ENCODE assay signal across 9 cellular contexts in the genomic region with DNA sequence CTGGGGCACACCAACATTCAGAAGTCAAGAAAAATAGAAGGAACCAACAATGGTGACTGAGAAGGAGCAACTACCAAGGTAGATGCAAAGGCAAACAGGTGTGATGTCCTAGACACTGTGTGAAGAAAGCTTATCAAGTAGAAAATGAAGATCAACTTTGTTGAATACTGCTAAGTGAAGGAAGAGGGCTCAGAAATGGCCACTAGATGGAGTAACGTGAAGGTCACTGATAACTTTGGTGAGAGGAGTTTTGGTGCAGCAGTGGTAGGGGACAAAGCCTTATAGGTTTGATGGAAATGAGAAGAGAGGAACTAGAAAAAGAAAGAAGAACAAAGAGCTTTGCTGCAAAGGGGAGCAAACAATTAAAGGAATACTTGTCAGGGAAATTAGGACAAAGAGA. TPM values are rescaled to one million over a fixed set of nuclear protein-coding genes. Genes with fewer than 3 reads are reported as not detected.
DNase-seq lines count a peak whose midpoint lies in the region; ATAC-seq and TF ChIP-seq lines count a peak whose summit lies in the region.
"Had no signal": no experiment of that assay in that cellular context is flagged by ENCODE, and none has a peak within 500 bp of the region (broad histone marks: within the 10 kb centered on the region; RNA-seq: fewer than 3 reads in every experiment).

No MANE protein-coding gene starts in this region.

- TF ChIP-seq CTCF in 22Rv1 (IDR thresholded peaks at IDR 0.05), result peak; percentile 45
- TF ChIP-seq CTCF in GM12865 (IDR thresholded peaks at IDR 0.05; ENCODE audit: insufficient read depth, low read depth, low read length, missing control alignments), result peak; percentile 47
- TF ChIP-seq CTCF in upper lobe of left lung (IDR thresholded peaks at IDR 0.05), result peak in 2 of 6 experiments; percentile 16 to 17

- no peaks in the 10 kb centered on the region for H3K9me3 ChIP-seq in upper lobe of left lung

- TF ChIP-seq POLR2A in erythroblast (IDR thresholded peaks at IDR 0.05; ENCODE audit: low read length), result no peak
- no peak for TF ChIP-seq POLR2A in upper lobe of left lung (IDR thresholded peaks at IDR 0.05)

- WGBS in upper lobe of left lung, 2 donors, result 10 to 33% methylated on average over 1 of the region's 1 CpG

- ATAC-seq in HG03280 (IDR thresholded peaks at IDR 0.05; ENCODE audit: unreplicated experiment) (no peak), GM21737 (IDR thresholded peaks at IDR 0.05; ENCODE audit: unreplicated experiment) (no peak), upper lobe of left lung (ENCODE audit: low FRiP score in 2 of 2) (no peak)

- no peaks in the 10 kb centered on the region for H3K4me1 ChIP-seq in upper lobe of left lung

- H3K27me3 ChIP-seq in upper lobe of left lung, result no peaks in the 10 kb centered on the region

- TF ChIP-seq EP300 in upper lobe of left lung (IDR thresholded peaks at IDR 0.05), result no peak

- no peak overlapping the region for H3K27ac ChIP-seq in 22Rv1
- no peak overlapping the region for H3K27ac ChIP-seq in upper lobe of left lung

- H3K36me3 ChIP-seq in upper lobe of left lung, result no peaks in the 10 kb centered on the region

- H3K4me3 ChIP-seq in GM12865 (ENCODE audit: low read depth, low read length) (no peak overlapping the region), upper lobe of left lung (no peak overlapping the region)

- peak; percentile 12 for DNase-seq in GM12865 (ENCODE audit: low read depth)
- peak; percentile 5 for DNase-seq in NCI-H748 treated with DMSO at 0.1 percent for 48 hours (lab: John Stamatoyannopoulos, UW)
- peak; percentile 22 to 29 for DNase-seq in erythroblast (lab: John Stamatoyannopoulos, UW)
- DNase-seq in cortex of kidney (lab: John Stamatoyannopoulos, UW), result no peak
- no peak for DNase-seq in upper lobe of left lung
- DNase-seq: NCI-H774 had no signal

RNA-seq across cellular contexts. Expression of a gene that starts 23.5 kb away (rescaled TPM):
- 1 to 10 TPM in 1 of 6 donors, under 1 TPM in 2, not detected in 3; 0.69 to 2.5 (median 0.76) TPM for total RNA-seq in upper lobe of left lung

RNA-seq across cellular contexts. Expression of a gene that starts 48.6 kb away (rescaled TPM):
- total RNA-seq in upper lobe of left lung, result 10 to 100 TPM; 15.8 to 82.8 (median 30.1) TPM

Comparison
In these comparisons a context has a peak if more than half of its experiments do, and no peak if none do; other contexts are left out.
1. DNase-seq: peak in GM12865 (single experiment), NCI-H748 treated with DMSO at 0.1 percent for 48 hours (single experiment) and erythroblast (2 of 2); none in cortex of kidney (single experiment) and upper lobe of left lung (0 of 2).